8 cellular contexts compared by ENCODE assay signal in genomic region chr18:48007955-48008701, GRCh38.
DNase-seq lines count a peak whose midpoint lies in the region; ATAC-seq and TF ChIP-seq lines count a peak whose summit lies in the region.

No MANE protein-coding gene starts in this region.

- peaks cover 11% of the 10 kb centered on the region for H3K4me1 Mint-ChIP-seq in activated naive CD8-positive, alpha-beta T cell treated with anti-CD3 and anti-CD28 coated beads, Interleukin-2, amount 10 ng/mL, durations not matched to agents 7 days and 5 days

- TF ChIP-seq EP300 in sigmoid colon (IDR thresholded peaks at IDR 0.05): no peak

- peak; percentile 65 for ATAC-seq in HG03460 (IDR thresholded peaks at IDR 0.05; ENCODE audit: unreplicated experiment)
- peak; percentile 74 for ATAC-seq in activated naive CD8-positive, alpha-beta T cell treated with anti-CD3 and anti-CD28 coated beads, Interleukin-2, amount 10 ng/mL, durations not matched to agents 7 days and 5 days (ENCODE audit: low read depth)

- no peaks in the 10 kb centered on the region for H3K9me3 ChIP-seq in sigmoid colon

- peak overlapping the region in 1 of 4 donors; percentile 49 for H3K27ac ChIP-seq in sigmoid colon

- peaks cover 31% of the 10 kb centered on the region for H3K27me3 Mint-ChIP-seq in activated naive CD8-positive, alpha-beta T cell treated with anti-CD3 and anti-CD28 coated beads, Interleukin-2, amount 10 ng/mL, durations not matched to agents 7 days and 5 days

- intact Hi-C loops in sigmoid colon (cut with DNase I): loop anchor here (10.0 kb wide), 1 partner anchor 407 kb away; no protein-coding TSS in a partner anchor

- POLR2A ChIA-PET in activated naive CD8-positive, alpha-beta T cell treated with anti-CD3 and anti-CD28 coated beads, Interleukin-2, amount 10 ng/mL, durations not matched to agents 7 days and 5 days (lab: Charles Lee): no interaction called here

- no peak overlapping the region for H3K27ac Mint-ChIP-seq in activated naive CD8-positive, alpha-beta T cell treated with anti-CD3 and anti-CD28 coated beads, Interleukin-2, amount 10 ng/mL, durations not matched to agents 7 days and 5 days

- no peak for TF ChIP-seq POLR2A in sigmoid colon (IDR thresholded peaks at IDR 0.05)

- H3K36me3 Mint-ChIP-seq in activated naive CD8-positive, alpha-beta T cell treated with anti-CD3 and anti-CD28 coated beads, Interleukin-2, amount 10 ng/mL, durations not matched to agents 7 days and 5 days: no peaks in the 10 kb centered on the region

- H3K9me3 Mint-ChIP-seq in activated naive CD8-positive, alpha-beta T cell treated with anti-CD3 and anti-CD28 coated beads, Interleukin-2, amount 10 ng/mL, durations not matched to agents 7 days and 5 days: no peaks in the 10 kb centered on the region

- WGBS in sigmoid colon, 2 donors: 5 to 6% methylated on average over 68 of the region's 68 CpGs

- H3K36me3 ChIP-seq in sigmoid colon: no peaks in the 10 kb centered on the region

- H3K4me3 ChIP-seq in sigmoid colon: peak overlapping the region; percentile 38 to 63 (median 48)

- H3K4me3 Mint-ChIP-seq in activated naive CD8-positive, alpha-beta T cell treated with anti-CD3 and anti-CD28 coated beads, Interleukin-2, amount 10 ng/mL, durations not matched to agents 7 days and 5 days: peak overlapping the region; percentile 75

- peaks cover 0 to 15% (median 6%) of the 10 kb centered on the region in 4 donors for H3K4me1 ChIP-seq in sigmoid colon

- no peaks in the 10 kb centered on the region for H3K27me3 ChIP-seq in sigmoid colon

- DNase-seq in NOMO-1 (lab: John Stamatoyannopoulos, UW; ENCODE audit: unreplicated experiment in 2 of 2) (peak; percentile 34 to 39), NOMO-1 treated with dmso at 0.1 percent for 144 hours (lab: John Stamatoyannopoulos, UW; ENCODE audit: unreplicated experiment) (no peak), SHP77 treated with DMSO at 0.1 percent for 48 hours (lab: John Stamatoyannopoulos, UW) (peak; percentile 30), hepatic stellate cell (ENCODE audit: low spot score) (peak; percentile 33), sigmoid colon (peak; percentile 73), GOT3 (lab: John Stamatoyannopoulos, UW) (no peak)
- DNase-seq in activated naive CD8-positive, alpha-beta T cell treated with anti-CD3 and anti-CD28 coated beads, Interleukin-2, amount 10 ng/mL, durations not matched to agents 7 days and 5 days: peak; percentile 73

- peak in 2 of 4 experiments; percentile 10 to 71 for TF ChIP-seq CTCF in sigmoid colon (IDR thresholded peaks at IDR 0.05)

Comparison
In these comparisons a context has a peak if more than half of its experiments do, and no peak if none do; other contexts are left out.
1. DNase-seq: peak in NOMO-1 (2 of 2), SHP77 treated with DMSO at 0.1 percent for 48 hours (single experiment), activated naive CD8-positive, alpha-beta T cell treated with anti-CD3 and anti-CD28 coated beads, Interleukin-2, amount 10 ng/mL, durations not matched to agents 7 days and 5 days (single experiment), hepatic stellate cell (single experiment) and sigmoid colon (single experiment); none in NOMO-1 treated with dmso at 0.1 percent for 144 hours (single experiment) and GOT3 (single experiment).